26 cellular contexts compared by ENCODE assay signal in the genomic region with DNA sequence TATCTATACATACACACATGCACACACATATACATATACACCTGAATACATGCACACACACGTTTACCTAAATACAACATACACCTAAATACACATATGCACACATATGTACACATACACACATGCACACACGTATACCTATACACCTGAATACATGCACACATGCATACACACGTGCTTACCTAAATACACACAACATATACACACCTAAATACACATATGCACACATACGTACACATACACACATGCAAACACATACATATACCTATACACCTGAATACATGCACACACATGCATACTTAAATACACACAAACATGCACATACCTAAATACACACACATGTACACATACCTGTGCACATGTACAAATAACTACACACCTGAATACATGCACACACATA.
A peak's percentile ranks its signal among the peaks of the same experiment; 100 is the strongest.
DNase-seq lines count a peak whose midpoint lies in the region; ATAC-seq, FAIRE-seq and TF ChIP-seq lines count a peak whose summit lies in the region.
"Had no signal": no experiment of that assay in that cellular context is flagged by ENCODE, and none has a peak within 500 bp of the region (broad histone marks: within the 10 kb centered on the region; RNA-seq: fewer than 3 reads in every experiment).

No MANE protein-coding gene starts in this region.

- TF ChIP-seq CTCF in WTC11 (IDR thresholded peaks at IDR 0.05) (no peak), neural progenitor cell (IDR thresholded peaks at IDR 0.05) (no peak)

- CTCF ChIA-PET in WTC11 (lab: Charles Lee) = interaction anchor here (0.8 kb wide), 1 partner anchor 14 kb away, joined by 3 read pairs; no protein-coding TSS in a partner anchor

- no peak overlapping the region for H3K4me2 ChIP-seq in neural progenitor cell
- H3K4me2 ChIP-seq: BLaER1 had no signal

- POLR2A ChIA-PET in WTC11 (lab: Charles Lee) = no interaction called here

- no peak overlapping the region for H3K4me3 ChIP-seq in neural progenitor cell
- H3K4me3 ChIP-seq: BLaER1, GM12878 had no signal

- DNase-seq in GM12891 (ENCODE audit: insufficient read length, low spot score) (no peak), WTC11 (ENCODE audit: low spot score) (no peak), neural progenitor cell (ENCODE audit: low spot score) (no peak), NCI-H1048 (lab: John Stamatoyannopoulos, UW) (no peak), superior temporal gyrus (ENCODE audit: extremely low spot score) (no peak)
- no peak for DNase-seq in stimulated activated naive B cell treated with anti-CD40 and anti-IgM and Interleukin-4, amounts not matched to agents 10 μg/mL and 1 μg/mL and 100 μg/mL, for 72 hours
- DNase-seq: 8988T; ACHN; BE2C; C1 segment of cervical spinal cord; CD4-positive, alpha-beta memory T cell; CD4-positive, CD25-positive, alpha-beta regulatory T cell; CD8-positive, alpha-beta memory T cell; COR-L47; DMS 273 treated with DMSO at 0.1 percent for 48 hours; DMS153; DMS53; DMS79; DND-41; EL; GDM1 had no signal

- no peaks in the 10 kb centered on the region for H3K79me2 ChIP-seq in neural progenitor cell (ENCODE audit: low read depth)

- no peak for ATAC-seq in WTC11
- ATAC-seq in stimulated activated naive B cell treated with anti-CD40 and anti-IgM and Interleukin-4, amounts not matched to agents 10 μg/mL and 1 μg/mL and 100 μg/mL, for 72 hours (replicated peaks) = no peak
- ATAC-seq: GM12878 had no signal

- H3K9me3 ChIP-seq in neural progenitor cell (ENCODE audit: low read depth) = no peaks in the 10 kb centered on the region
- H3K9me3 ChIP-seq: BE2C, BLaER1 had no signal

- peaks cover 15% of the 10 kb centered on the region for H3K4me1 Mint-ChIP-seq in WTC11
- peaks cover 8% of the 10 kb centered on the region for H3K4me1 Mint-ChIP-seq in neural progenitor cell
- no peaks in the 10 kb centered on the region for H3K4me1 Mint-ChIP-seq in stimulated activated naive B cell treated with anti-CD40 and anti-IgM and Interleukin-4, amounts not matched to agents 10 μg/mL and 1 μg/mL and 100 μg/mL, for 72 hours
- H3K4me1 Mint-ChIP-seq: CD14-positive monocyte; CD4-positive, alpha-beta memory T cell; CD4-positive, CD25-positive, alpha-beta regulatory T cell; CD8-positive, alpha-beta memory T cell had no signal

- H3K27me3 ChIP-seq in neural progenitor cell = no peaks in the 10 kb centered on the region
- H3K27me3 ChIP-seq: BE2C, BLaER1 had no signal

- H3K9ac ChIP-seq in neural progenitor cell = no peak overlapping the region
- H3K9ac ChIP-seq: BLaER1 had no signal

- peak; percentile 43 for FAIRE-seq in GM12891 (lab: Jason Lieb, UNC)
- FAIRE-seq: A204.1, GM12878, GM19239 had no signal

- H3K27ac Mint-ChIP-seq in WTC11 = peak overlapping the region; percentile 41; the same call in 1 of the 2 replicates
- peak overlapping the region; percentile 52 for H3K27ac Mint-ChIP-seq in neural progenitor cell
- H3K27ac Mint-ChIP-seq in stimulated activated naive B cell treated with anti-CD40 and anti-IgM and Interleukin-4, amounts not matched to agents 10 μg/mL and 1 μg/mL and 100 μg/mL, for 72 hours = no peak overlapping the region
- H3K27ac Mint-ChIP-seq: CD14-positive monocyte; CD8-positive, alpha-beta memory T cell had no signal

- H3K27me3 Mint-ChIP-seq in WTC11 (ENCODE audit: low read depth) = no peaks in the 10 kb centered on the region; the same call in 1 of the 2 replicates
- H3K27me3 Mint-ChIP-seq in neural progenitor cell (ENCODE audit: insufficient read depth, low read depth) = peaks cover 7% of the 10 kb centered on the region
- peaks cover 0 to 6% of the 10 kb centered on the region in 2 donors for H3K27me3 Mint-ChIP-seq in stimulated activated naive B cell treated with anti-CD40 and anti-IgM and Interleukin-4, amounts not matched to agents 10 μg/mL and 1 μg/mL and 100 μg/mL, for 72 hours

- no peaks in the 10 kb centered on the region for H4K20me1 ChIP-seq in neural progenitor cell (ENCODE audit: low read depth)
- H4K20me1 ChIP-seq: BLaER1 had no signal

- H3K4me1 ChIP-seq in neural progenitor cell = peaks cover 4% of the 10 kb centered on the region
- H3K4me1 ChIP-seq: BE2C, BLaER1 had no signal

- no peak for TF ChIP-seq POLR2A in GM12891 (IDR thresholded peaks at IDR 0.05; ENCODE audit: low read depth, low read length)

- H3K4me3 Mint-ChIP-seq in WTC11 = no peak overlapping the region
- no peak overlapping the region for H3K4me3 Mint-ChIP-seq in neural progenitor cell
- H3K4me3 Mint-ChIP-seq in stimulated activated naive B cell treated with anti-CD40 and anti-IgM and Interleukin-4, amounts not matched to agents 10 μg/mL and 1 μg/mL and 100 μg/mL, for 72 hours = no peak overlapping the region
- H3K4me3 Mint-ChIP-seq: CD14-positive monocyte; CD4-positive, alpha-beta memory T cell; CD4-positive, CD25-positive, alpha-beta regulatory T cell; CD8-positive, alpha-beta memory T cell had no signal

- no peaks in the 10 kb centered on the region for H3K36me3 ChIP-seq in neural progenitor cell
- H3K36me3 ChIP-seq: BE2C, BLaER1 had no signal

- peaks cover 13% of the 10 kb centered on the region for H3F3A ChIP-seq in neural progenitor cell (ENCODE audit: low read depth)

- H3K36me3 Mint-ChIP-seq in WTC11 (peaks cover 27% of the 10 kb centered on the region), neural progenitor cell (peaks cover 18% of the 10 kb centered on the region)
- H3K36me3 Mint-ChIP-seq in stimulated activated naive B cell treated with anti-CD40 and anti-IgM and Interleukin-4, amounts not matched to agents 10 μg/mL and 1 μg/mL and 100 μg/mL, for 72 hours = peaks cover 2 to 5% of the 10 kb centered on the region in 2 donors
- H3K36me3 Mint-ChIP-seq: CD14-positive monocyte; CD4-positive, alpha-beta memory T cell; CD4-positive, CD25-positive, alpha-beta regulatory T cell had no signal

- no peak overlapping the region for H3K27ac ChIP-seq in neural progenitor cell
- H3K27ac ChIP-seq: BLaER1 had no signal

- H2AFZ ChIP-seq in neural progenitor cell (replicated peaks) = no peak overlapping the region

- peaks cover 35% of the 10 kb centered on the region for H3K9me3 Mint-ChIP-seq in WTC11
- H3K9me3 Mint-ChIP-seq in neural progenitor cell = peaks cover 2% of the 10 kb centered on the region
- peaks cover 33 to 34% of the 10 kb centered on the region in 2 donors for H3K9me3 Mint-ChIP-seq in stimulated activated naive B cell treated with anti-CD40 and anti-IgM and Interleukin-4, amounts not matched to agents 10 μg/mL and 1 μg/mL and 100 μg/mL, for 72 hours

TF ChIP-seq in GM12891, 5 proteins besides CTCF, POLR2A, EP300 and RAD21:
- TF ChIP-seq TAF1 (IDR thresholded peaks at IDR 0.05; ENCODE audit: low read depth, low read length) (no peak), SPI1 (IDR thresholded peaks at IDR 0.05; ENCODE audit: low read depth, low read length) (no peak), POU2F2 (IDR thresholded peaks at IDR 0.05; ENCODE audit: low read depth, low read length) (no peak), PAX5 (IDR thresholded peaks at IDR 0.05; ENCODE audit: insufficient read depth, low read length, severe bottlenecking) (no peak), POLR2AphosphoS5 (IDR thresholded peaks at IDR 0.05; ENCODE audit: low read depth, low read length) (no peak)

TF ChIP-seq in WTC11, 78 proteins besides CTCF, POLR2A, EP300 and RAD21:
- TF ChIP-seq TEAD4 (CRISPR knock-in tag; IDR thresholded peaks at IDR 0.05) (no peak), ZNF317 (CRISPR knock-in tag; IDR thresholded peaks at IDR 0.05; ENCODE audit: borderline replicate concordance, low read depth) (no peak)
- TF ChIP-seq, protein P1, sequence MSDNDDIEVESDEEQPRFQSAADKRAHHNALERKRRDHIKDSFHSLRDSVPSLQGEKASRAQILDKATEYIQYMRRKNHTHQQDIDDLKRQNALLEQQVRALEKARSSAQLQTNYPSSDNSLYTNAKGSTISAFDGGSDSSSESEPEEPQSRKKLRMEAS (CRISPR knock-in tag; IDR thresholded peaks at IDR 0.05) = no peak
